In genomic region chr7:129943352-129943751, GRCh38 we compare ENCODE assay signal across 22 cellular contexts.
"Had no signal": no experiment of that assay in that cellular context is flagged by ENCODE, and none has a peak within 500 bp of the region (broad histone marks: within the 10 kb centered on the region; RNA-seq: fewer than 3 reads in every experiment).

No MANE protein-coding gene starts in this region.

- H3K27me3 ChIP-seq: dorsolateral prefrontal cortex, gastrocnemius medialis, heart left ventricle, hepatocyte, left lung, pancreas, transverse colon, vagina had no signal

- H3K27me3 Mint-ChIP-seq: naive thymus-derived CD4-positive, alpha-beta T cell; stimulated activated naive B cell treated with anti-CD40 and anti-IgM and Interleukin-4, amounts not matched to agents 10 μg/mL and 1 μg/mL and 100 μg/mL, for 72 hours; stimulated activated naive CD8-positive, alpha-beta T cell treated with anti-CD3 and anti-CD28 coated beads, Interleukin-15, Interleukin-2, amounts not matched to agents 100 ng/mL and 50 ng/mL, for 24 hours had no signal

- H3K27ac Mint-ChIP-seq: nephron; stimulated activated naive B cell treated with anti-CD40 and anti-IgM and Interleukin-4, amounts not matched to agents 10 μg/mL and 1 μg/mL and 100 μg/mL, for 72 hours; stimulated activated naive CD8-positive, alpha-beta T cell treated with anti-CD3 and anti-CD28 coated beads, Interleukin-15, Interleukin-2, amounts not matched to agents 100 ng/mL and 50 ng/mL, for 24 hours had no signal

- H3K4me3 ChIP-seq: dorsolateral prefrontal cortex, gastrocnemius medialis, heart left ventricle, hepatocyte, left lung, pancreas, transverse colon, vagina had no signal

- DNase-seq: cerebellar nuclear complex; dorsolateral prefrontal cortex; effector CD4-positive, alpha-beta T cell; gastrocnemius medialis; heart left ventricle; left lung; mesenchymal stem cell; midbrain; naive thymus-derived CD4-positive, alpha-beta T cell; nucleus accumbens; small intestine; stimulated activated CD4-positive, alpha-beta T cell treated with anti-CD3 and anti-CD28 coated beads, Interleukin-15, amount 100 ng/mL, for 24 hours; stimulated activated CD4-positive, alpha-beta T cell treated with anti-CD3 and anti-CD28 coated beads, Interleukin-2, amount 100 ng/mL, for 48 hours; stimulated activated naive B cell treated with anti-CD40 and anti-IgM and Interleukin-4, amounts not matched to agents 10 μg/mL and 1 μg/mL and 100 μg/mL, for 72 hours; transverse colon had no signal

- H3K27ac ChIP-seq: dorsolateral prefrontal cortex, heart left ventricle, hepatocyte, left lung, pancreas, transverse colon, vagina had no signal

- H3K9me3 Mint-ChIP-seq: naive thymus-derived CD4-positive, alpha-beta T cell; nephron; stimulated activated naive B cell treated with anti-CD40 and anti-IgM and Interleukin-4, amounts not matched to agents 10 μg/mL and 1 μg/mL and 100 μg/mL, for 72 hours had no signal

- H3K4me3 Mint-ChIP-seq: nephron; stimulated activated naive B cell treated with anti-CD40 and anti-IgM and Interleukin-4, amounts not matched to agents 10 μg/mL and 1 μg/mL and 100 μg/mL, for 72 hours; stimulated activated naive CD8-positive, alpha-beta T cell treated with anti-CD3 and anti-CD28 coated beads, Interleukin-15, Interleukin-2, amounts not matched to agents 100 ng/mL and 50 ng/mL, for 24 hours had no signal

- ATAC-seq: gastrocnemius medialis; heart left ventricle; left lung; naive thymus-derived CD4-positive, alpha-beta T cell; pancreas; stimulated activated naive B cell treated with anti-CD40 and anti-IgM and Interleukin-4, amounts not matched to agents 10 μg/mL and 1 μg/mL and 100 μg/mL, for 72 hours had no signal

- H3K9me3 ChIP-seq: gastrocnemius medialis, heart left ventricle, left lung, pancreas, transverse colon, vagina had no signal

- H3K36me3 ChIP-seq: gastrocnemius medialis, pancreas, transverse colon, vagina had no signal

- H2AFZ ChIP-seq: hepatocyte had no signal

- FAIRE-seq: colon, kidney, pancreas, small intestine had no signal

- H3K4me2 ChIP-seq: hepatocyte had no signal
